ENCODE assay signal across 29 cellular contexts in the genomic region with DNA sequence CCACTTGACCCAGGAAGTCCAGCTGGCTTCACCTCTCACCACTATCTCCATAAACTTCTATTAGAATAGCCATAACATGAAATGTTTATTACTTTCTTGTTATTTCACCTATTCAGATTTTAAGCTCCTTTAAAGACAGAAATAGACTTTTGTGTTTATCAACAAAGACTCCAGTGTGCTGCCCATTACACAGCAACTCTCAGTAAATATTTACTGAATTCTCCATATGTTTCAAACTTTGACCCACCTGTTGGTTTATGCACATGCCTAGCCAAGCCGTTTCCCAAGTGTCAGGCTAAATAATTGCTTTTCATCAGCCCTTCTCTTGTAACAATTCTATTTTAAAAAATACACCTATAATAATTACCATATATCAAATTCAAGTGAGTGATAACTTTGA.
"Had no signal": no experiment of that assay in that cellular context is flagged by ENCODE, and none has a peak within 500 bp of the region (broad histone marks: within the 10 kb centered on the region; RNA-seq: fewer than 3 reads in every experiment).

No MANE protein-coding gene starts in this region.

- FAIRE-seq: urothelium cell line had no signal

- H3K4me3 Mint-ChIP-seq: stimulated activated effector memory CD8-positive, alpha-beta T cell treated with anti-CD3 and anti-CD28 coated beads, Interleukin-12 subunit alpha, Interleukin-12 subunit beta, amount 100 ng/mL, for 72 hours; stimulated activated memory B cell treated with anti-CD40 and anti-IgM and Interleukin-4, amounts not matched to agents 10 μg/mL and 1 μg/mL and 100 μg/mL, for 72 hours; stimulated activated naive B cell treated with anti-CD40 and anti-IgM and Interleukin-4, amounts not matched to agents 10 μg/mL and 1 μg/mL and 100 μg/mL, for 72 hours; stimulated activated naive CD8-positive, alpha-beta T cell treated with anti-CD3 and anti-CD28 coated beads, Interleukin-15, amount 100 ng/mL, for 72 hours; stimulated activated naive CD8-positive, alpha-beta T cell treated with anti-CD3 and anti-CD28 coated beads, Interleukin-15, Interleukin-2, amounts not matched to agents 100 ng/mL and 50 ng/mL, for 24 hours; type B pancreatic cell had no signal

- H3K9me3 ChIP-seq: stomach, suprapubic skin, testis, thoracic aorta, thyroid gland, tibial artery, transverse colon, upper lobe of left lung, upper lobe of right lung, uterus, vagina had no signal

- ATAC-seq: stimulated activated effector memory CD8-positive, alpha-beta T cell treated with anti-CD3 and anti-CD28 coated beads, Interleukin-12 subunit alpha, Interleukin-12 subunit beta, amount 100 ng/mL, for 72 hours; stimulated activated memory B cell treated with anti-CD40 and anti-IgM and Interleukin-4, amounts not matched to agents 10 μg/mL and 1 μg/mL and 100 μg/mL, for 72 hours; stimulated activated naive B cell treated with anti-CD40 and anti-IgM and Interleukin-4, amounts not matched to agents 10 μg/mL and 1 μg/mL and 100 μg/mL, for 72 hours; stimulated activated naive CD8-positive, alpha-beta T cell treated with anti-CD3 and anti-CD28 coated beads, Interleukin-15, amount 100 ng/mL, for 72 hours; stimulated activated naive CD8-positive, alpha-beta T cell treated with anti-CD3 and anti-CD28 coated beads, Interleukin-15, Interleukin-2, amounts not matched to agents 100 U/mL and 50 U/mL, for 24 hours; upper lobe of right lung had no signal

- DNase-seq: stimulated activated CD4-positive, alpha-beta T cell treated with anti-CD3 and anti-CD28 coated beads, Interleukin-2, amount 100 ng/mL, for 48 hours; stimulated activated CD4-positive, alpha-beta T cell treated with anti-CD3 and anti-CD28 coated beads, Interleukin-4, amount 100 ng/mL, for 1 hour; stimulated activated CD4-positive, alpha-beta T cell treated with anti-CD3 and anti-CD28 coated beads, Interleukin-4, amount 100 ng/mL, for 24 hours; stimulated activated CD4-positive, alpha-beta T cell treated with anti-CD3 and anti-CD28 coated beads, Interleukin-4, amount 100 ng/mL, for 4 hours; stimulated activated CD8-positive, alpha-beta memory T cell treated with anti-CD3 and anti-CD28 coated beads, Interleukin-4, amount 100 ng/mL, for 48 hours; stimulated activated naive B cell treated with anti-CD40 and anti-IgM and Interleukin-4, amounts not matched to agents 10 μg/mL and 1 μg/mL and 100 μg/mL, for 72 hours; stimulated activated naive CD4-positive, alpha-beta T cell; stimulated activated naive CD4-positive, alpha-beta T cell treated with Interleukin-2 at 50 U/mL for 16 hours; stimulated activated naive CD8-positive, alpha-beta T cell treated with anti-CD3 and anti-CD28 coated beads, Interleukin-15, amount 100 ng/mL, for 72 hours; stimulated activated naive CD8-positive, alpha-beta T cell treated with anti-CD3 and anti-CD28 coated beads, Interleukin-15, Interleukin-2, amounts not matched to agents 100 U/mL and 50 U/mL, for 24 hours; stomach; substantia nigra; testis; thyroid gland; tibial artery; transverse colon; trophoblast cell; upper lobe of left lung; upper lobe of right lung; uterus had no signal

- H3K36me3 Mint-ChIP-seq: stimulated activated effector memory CD8-positive, alpha-beta T cell treated with anti-CD3 and anti-CD28 coated beads, Interleukin-12 subunit alpha, Interleukin-12 subunit beta, amount 100 ng/mL, for 72 hours; stimulated activated memory B cell treated with anti-CD40 and anti-IgM and Interleukin-4, amounts not matched to agents 10 μg/mL and 1 μg/mL and 100 μg/mL, for 72 hours; stimulated activated naive B cell treated with anti-CD40 and anti-IgM and Interleukin-4, amounts not matched to agents 10 μg/mL and 1 μg/mL and 100 μg/mL, for 72 hours; type B pancreatic cell had no signal

- H3K27me3 ChIP-seq: stomach, suprapubic skin, testis, thyroid gland, tibial artery, tibial nerve, transverse colon, upper lobe of left lung, upper lobe of right lung, uterus, vagina had no signal

- H3K27ac Mint-ChIP-seq: stimulated activated effector memory CD8-positive, alpha-beta T cell treated with anti-CD3 and anti-CD28 coated beads, Interleukin-12 subunit alpha, Interleukin-12 subunit beta, amount 100 ng/mL, for 72 hours; stimulated activated memory B cell treated with anti-CD40 and anti-IgM and Interleukin-4, amounts not matched to agents 10 μg/mL and 1 μg/mL and 100 μg/mL, for 72 hours; stimulated activated naive B cell treated with anti-CD40 and anti-IgM and Interleukin-4, amounts not matched to agents 10 μg/mL and 1 μg/mL and 100 μg/mL, for 72 hours; stimulated activated naive CD8-positive, alpha-beta T cell treated with anti-CD3 and anti-CD28 coated beads, Interleukin-15, amount 100 ng/mL, for 72 hours; stimulated activated naive CD8-positive, alpha-beta T cell treated with anti-CD3 and anti-CD28 coated beads, Interleukin-15, Interleukin-2, amounts not matched to agents 100 ng/mL and 50 ng/mL, for 24 hours; type B pancreatic cell had no signal

- H3K4me1 Mint-ChIP-seq: stimulated activated effector memory CD8-positive, alpha-beta T cell treated with anti-CD3 and anti-CD28 coated beads, Interleukin-12 subunit alpha, Interleukin-12 subunit beta, amount 100 ng/mL, for 72 hours; stimulated activated memory B cell treated with anti-CD40 and anti-IgM and Interleukin-4, amounts not matched to agents 10 μg/mL and 1 μg/mL and 100 μg/mL, for 72 hours; stimulated activated naive B cell treated with anti-CD40 and anti-IgM and Interleukin-4, amounts not matched to agents 10 μg/mL and 1 μg/mL and 100 μg/mL, for 72 hours; stimulated activated naive CD8-positive, alpha-beta T cell treated with anti-CD3 and anti-CD28 coated beads, Interleukin-15, amount 100 ng/mL, for 72 hours had no signal

- H3K4me1 ChIP-seq: stomach, suprapubic skin, testis, thyroid gland, tibial artery, tibial nerve, transverse colon, upper lobe of left lung, upper lobe of right lung, uterus, vagina had no signal

- H3K36me3 ChIP-seq: stomach, suprapubic skin, thoracic aorta, thyroid gland, tibial artery, tibial nerve, transverse colon, upper lobe of left lung, upper lobe of right lung, uterus, vagina had no signal

- H3K4me3 ChIP-seq: stomach, suprapubic skin, testis, thoracic aorta, thyroid gland, tibial artery, tibial nerve, transverse colon, upper lobe of left lung, upper lobe of right lung, uterus, vagina had no signal

- H3K27ac ChIP-seq: stomach, suprapubic skin, testis, thoracic aorta, thyroid gland, tibial artery, tibial nerve, transverse colon, upper lobe of left lung, upper lobe of right lung, uterus, vagina had no signal

- H3K27me3 Mint-ChIP-seq: stimulated activated memory B cell treated with anti-CD40 and anti-IgM and Interleukin-4, amounts not matched to agents 10 μg/mL and 1 μg/mL and 100 μg/mL, for 72 hours; stimulated activated naive B cell treated with anti-CD40 and anti-IgM and Interleukin-4, amounts not matched to agents 10 μg/mL and 1 μg/mL and 100 μg/mL, for 72 hours; stimulated activated naive CD8-positive, alpha-beta T cell treated with anti-CD3 and anti-CD28 coated beads, Interleukin-15, amount 100 ng/mL, for 72 hours; stimulated activated naive CD8-positive, alpha-beta T cell treated with anti-CD3 and anti-CD28 coated beads, Interleukin-15, Interleukin-2, amounts not matched to agents 100 ng/mL and 50 ng/mL, for 24 hours; type B pancreatic cell had no signal

- H3K9me3 Mint-ChIP-seq: stimulated activated effector memory CD8-positive, alpha-beta T cell treated with anti-CD3 and anti-CD28 coated beads, Interleukin-12 subunit alpha, Interleukin-12 subunit beta, amount 100 ng/mL, for 72 hours; stimulated activated naive CD8-positive, alpha-beta T cell treated with anti-CD3 and anti-CD28 coated beads, Interleukin-15, Interleukin-2, amounts not matched to agents 100 ng/mL and 50 ng/mL, for 24 hours; type B pancreatic cell had no signal
